8 cellular contexts compared by ENCODE assay signal in genomic region chr13:98141938-98142426, GRCh38. TPM values are rescaled to one million over a fixed set of nuclear protein-coding genes. Genes with fewer than 3 reads are reported as not detected.
DNase-seq lines count a peak whose midpoint lies in the region; TF ChIP-seq lines count a peak whose summit lies in the region.

No MANE protein-coding gene starts in this region.

- H3K14ac ChIP-seq in H9 (ENCODE audit: insufficient read depth, low read length), result peak overlapping the region; percentile 6; the same call in 1 of the 2 replicates

- peak overlapping the region in 10 of 11 experiments; percentile 77 to 91 (median 88); a peak in 19 of 22 replicates for H3K27ac ChIP-seq in BLaER1 treated with 17β-estradiol and CSF1 and Interleukin-3, amounts not matched to agents 10 nM and 100 nM
- H3K27ac ChIP-seq in H9 (ENCODE audit: insufficient read length, low read depth, low read length) (no peak overlapping the region), angular gyrus (ENCODE audit: low read depth, low read length) (peak overlapping the region; percentile 55), stomach (peak overlapping the region; percentile 64 to 96 (median 90))

- H3K23me2 ChIP-seq in H9 (ENCODE audit: insufficient read length, low read depth, low read length, poor library complexity, severe bottlenecking), result peaks cover 16% of the 10 kb centered on the region

- H4K8ac ChIP-seq in H9 (replicated peaks; ENCODE audit: insufficient read length, low read depth, low read length), result no peak overlapping the region

- no peak overlapping the region for H2BK120ac ChIP-seq in H9 (ENCODE audit: low read depth, low read length, poor library complexity, severe bottlenecking)

- no peak overlapping the region for H2BK15ac ChIP-seq in H9 (ENCODE audit: low read depth, low read length)

- H4K20me1 ChIP-seq in BLaER1 treated with 17β-estradiol and CSF1 and Interleukin-3, amounts not matched to agents 10 nM and 100 nM, result peaks cover 9 to 31% (median 13%) of the 10 kb centered on the region in 11 experiments; a peak in 16 of 22 replicates
- no peaks in the 10 kb centered on the region for H4K20me1 ChIP-seq in H9 (ENCODE audit: control insufficient read depth, insufficient read depth, insufficient read length)

- H3K36me3 Mint-ChIP-seq in H9 (ENCODE audit: insufficient read depth in 1 of 3, low read depth in 3 of 3) (peaks cover 0 to 1% (median 0%) of the 10 kb centered on the region in 3 experiments; a peak in 1 of 7 replicates), immature natural killer cell (no peaks in the 10 kb centered on the region)

- peak overlapping the region; percentile 78 to 97 (median 90) for H3K4me3 ChIP-seq in BLaER1 treated with 17β-estradiol and CSF1 and Interleukin-3, amounts not matched to agents 10 nM and 100 nM
- H3K4me3 ChIP-seq in stomach, result peak overlapping the region; percentile 79 to 91 (median 85)

- no peaks in the 10 kb centered on the region for H3K36me3 ChIP-seq in BLaER1 treated with 17β-estradiol and CSF1 and Interleukin-3, amounts not matched to agents 10 nM and 100 nM
- H3K36me3 ChIP-seq in stomach, result no peaks in the 10 kb centered on the region

- no peak overlapping the region for H3K56ac ChIP-seq in H9 (ENCODE audit: insufficient read length, low read depth, low read length)

- peaks cover 0 to 26% (median 12%) of the 10 kb centered on the region in 11 experiments; a peak in 20 of 22 replicates for H3K27me3 ChIP-seq in BLaER1 treated with 17β-estradiol and CSF1 and Interleukin-3, amounts not matched to agents 10 nM and 100 nM
- no peaks in the 10 kb centered on the region; the same call in 1 of the 2 replicates for H3K27me3 ChIP-seq in H9 (ENCODE audit: insufficient read depth, low read length)
- peaks cover 0 to 26% (median 0%) of the 10 kb centered on the region in 3 donors for H3K27me3 ChIP-seq in stomach

- no peak overlapping the region for H2AFZ ChIP-seq in H9 (ENCODE audit: low read length)

- H3K27me3 Mint-ChIP-seq in H9 (ENCODE audit: low read depth) (peaks cover 25% of the 10 kb centered on the region), immature natural killer cell (ENCODE audit: low read depth in 3 of 3) (peaks cover 4 to 28% (median 10%) of the 10 kb centered on the region in 3 donors)

- H4K5ac ChIP-seq in H9 (ENCODE audit: insufficient read length, low read depth, low read length), result no peak overlapping the region

- H3K4me2 ChIP-seq in BLaER1 treated with 17β-estradiol and CSF1 and Interleukin-3, amounts not matched to agents 10 nM and 100 nM, result peak overlapping the region; percentile 85 to 99 (median 97)
- peak overlapping the region; percentile 68 for H3K4me2 ChIP-seq in H9 (ENCODE audit: insufficient read depth, insufficient read length, low read length)

- TF ChIP-seq POLR2A in stomach (IDR thresholded peaks at IDR 0.05), result no peak

- H3T11ph ChIP-seq in H9 (ENCODE audit: low read length), result no peak overlapping the region

- TF ChIP-seq CTCF in H9 (conservative IDR thresholded peaks at IDR 0.05) (no peak), stomach (IDR thresholded peaks at IDR 0.05) (no peak)

- H3K4me3 Mint-ChIP-seq in H9, result peak overlapping the region; percentile 77 to 85
- peak overlapping the region; percentile 48 to 71 (median 61) for H3K4me3 Mint-ChIP-seq in immature natural killer cell

- H3K23ac ChIP-seq in H9 (ENCODE audit: insufficient read length, low read depth, low read length), result no peak overlapping the region

- no peaks in the 10 kb centered on the region for H3K79me1 ChIP-seq in H9 (ENCODE audit: insufficient read depth, low read depth, low read length, poor library complexity, severe bottlenecking)

- DNase-seq in H9 (peak; percentile 60), immature natural killer cell (no peak), stomach (peak; percentile 27), superior temporal gyrus (ENCODE audit: extremely low spot score) (no peak), GM19238 (ENCODE audit: insufficient read length, low spot score) (no peak)
- DNase-seq in activated CD4-positive, CD25-positive, alpha-beta regulatory T cell treated with anti-CD3 and anti-CD28 coated beads, Interleukin-2, amount 50 U/mL, for 72 hours, result no peak

- no peak overlapping the region for H3K18ac ChIP-seq in H9 (ENCODE audit: insufficient read length, low read depth, low read length)

- H3K4me1 Mint-ChIP-seq in H9, result peaks cover 36 to 39% of the 10 kb centered on the region in 2 experiments
- peaks cover 5 to 14% of the 10 kb centered on the region in 2 donors for H3K4me1 Mint-ChIP-seq in immature natural killer cell

- peaks cover 7% of the 10 kb centered on the region; the same call in 1 of the 2 replicates for H3K79me2 ChIP-seq in H9 (ENCODE audit: insufficient read depth, low read length)

- TF ChIP-seq EP300 in stomach (IDR thresholded peaks at IDR 0.05), result no peak

- H3K9ac ChIP-seq in BLaER1 treated with 17β-estradiol and CSF1 and Interleukin-3, amounts not matched to agents 10 nM and 100 nM, result peak overlapping the region; percentile 84 to 94 (median 90); a peak in 21 of 22 replicates
- peak overlapping the region; percentile 12 for H3K9ac ChIP-seq in H9 (ENCODE audit: extremely low read depth, insufficient read length, low read length)

- peaks cover 29 to 51% (median 45%) of the 10 kb centered on the region in 10 experiments for H3K4me1 ChIP-seq in BLaER1 treated with 17β-estradiol and CSF1 and Interleukin-3, amounts not matched to agents 10 nM and 100 nM
- H3K4me1 ChIP-seq in H9 (ENCODE audit: insufficient read depth, low read length), result peaks cover 7% of the 10 kb centered on the region; the same call in 1 of the 2 replicates
- peaks cover 26 to 42% (median 35%) of the 10 kb centered on the region in 4 donors for H3K4me1 ChIP-seq in stomach

- intact Hi-C loops in stomach (cut with DNase I; ENCODE audit: low total_unique reads), result no loop called here

- no peak overlapping the region for H2BK12ac ChIP-seq in H9 (ENCODE audit: insufficient read length, low read depth, low read length)

- H4K91ac ChIP-seq in H9 (ENCODE audit: insufficient read length, low read depth, low read length), result no peak overlapping the region

- H2BK5ac ChIP-seq in H9 (ENCODE audit: insufficient read length, low read length), result no peak overlapping the region

- no peaks in the 10 kb centered on the region for H3K9me3 ChIP-seq in BLaER1 treated with 17β-estradiol and CSF1 and Interleukin-3, amounts not matched to agents 10 nM and 100 nM (replicated peaks in 1 of 11)
- H3K9me3 ChIP-seq in H9 (ENCODE audit: control insufficient read depth, low read depth, low read length) (no peaks in the 10 kb centered on the region), stomach (no peaks in the 10 kb centered on the region)

- H3K4ac ChIP-seq in H9 (ENCODE audit: low read depth, low read length), result no peak overlapping the region

- H2AK5ac ChIP-seq in H9 (ENCODE audit: insufficient read length, low read length), result no peak overlapping the region

- H3K9me3 Mint-ChIP-seq in H9 (0 out of 5 replicates have a peak, but pooled peaks cover 0 to 2% of the 10 kb centered on the region in 2 experiments), immature natural killer cell (peaks cover 0 to under 1% (median 0%) of the 10 kb centered on the region in 6 donors)

- H3K27ac Mint-ChIP-seq in H9 (no peak overlapping the region), immature natural killer cell (no peak overlapping the region)

- no peak overlapping the region for H2BK20ac ChIP-seq in H9 (ENCODE audit: low read depth, low read length, poor library complexity, severe bottlenecking)

- no CpG with 5 or more reads among the region's 22 CpGs for WGBS in H9 (ENCODE audit: extremely low coverage, insufficient read length, low lambda C conversion rate)
- WGBS in stomach, 5 donors, result 7 to 25% (median 14%) methylated on average over 21 to 22 of the region's 22 CpGs

RNA-seq across cellular contexts. Expression of gene FARP1, which starts 0.9 kb away (rescaled TPM):
- total RNA-seq in H9 (2021) (95.9 and 97.4 TPM in 2 replicates), stomach (100 to 1,000 TPM in 3 of 5 donors, 10 to 100 TPM in 2; 58.3 to 319 (median 127) TPM)
- polyA plus RNA-seq in immature natural killer cell (under 1 TPM; 0.09 to 0.72 (median 0.22) TPM), stomach (10 to 100 TPM; 11.6 to 24.1 (median 16.0) TPM)

RNA-seq across cellular contexts. Expression of gene RNF113B, which starts 35.1 kb away (rescaled TPM):
- not detected in 2 replicates for total RNA-seq in H9 (2021)
- not detected for polyA plus RNA-seq in immature natural killer cell
- not detected for total RNA-seq in stomach
- not detected for polyA plus RNA-seq in stomach

Comparison
In these comparisons a context has a peak if more than half of its experiments do, and no peak if none do; other contexts are left out.
1. DNase-seq: peak in H9 (single experiment) and stomach (single experiment); none in immature natural killer cell (0 of 3), activated CD4-positive, CD25-positive, alpha-beta regulatory T cell treated with anti-CD3 and anti-CD28 coated beads, Interleukin-2, amount 50 U/mL, for 72 hours (single experiment), superior temporal gyrus (single experiment) and GM19238 (single experiment).